12 cellular contexts compared by ENCODE assay signal in genomic region chr5:176660530-176660859, GRCh38. TPM values are rescaled to one million over a fixed set of nuclear protein-coding genes. Genes with fewer than 3 reads are reported as not detected.
DNase-seq lines count a peak whose midpoint lies in the region; ATAC-seq and TF ChIP-seq lines count a peak whose summit lies in the region.
"Had no signal": no experiment of that assay in that cellular context is flagged by ENCODE, and none has a peak within 500 bp of the region (broad histone marks: within the 10 kb centered on the region; RNA-seq: fewer than 3 reads in every experiment).

No MANE protein-coding gene starts in this region.

- H3K9me3 ChIP-seq in DND-41 (ENCODE audit: insufficient read depth, low read length, severe bottlenecking) (no peaks in the 10 kb centered on the region), left ventricle myocardium inferior (replicated peaks) (no peaks in the 10 kb centered on the region)
- H3K9me3 ChIP-seq: SJSA1 had no signal

- H3K4me3 ChIP-seq in DND-41 (ENCODE audit: low read depth in 1 of 2, low read length in 2 of 2) (no peak overlapping the region), left ventricle myocardium inferior (no peak overlapping the region)
- H3K4me3 ChIP-seq: SJSA1 had no signal

- H3K36me3 ChIP-seq in DND-41 (ENCODE audit: insufficient read depth, low read length) (peaks cover 16% of the 10 kb centered on the region; the same call in 1 of the 2 replicates), left ventricle myocardium inferior (peaks cover 12% of the 10 kb centered on the region)

- H3K79me2 ChIP-seq in DND-41 (ENCODE audit: insufficient read depth, low read length), result no peaks in the 10 kb centered on the region
- H3K79me2 ChIP-seq: parathyroid adenoma had no signal

- peaks cover 29% of the 10 kb centered on the region for H3K4me1 ChIP-seq in DND-41 (ENCODE audit: insufficient read depth, low read length)
- H3K4me1 ChIP-seq in left ventricle myocardium inferior, result peaks cover 19% of the 10 kb centered on the region

- intact Hi-C loops in left ventricle myocardium inferior (cut with micrococcal nuclease), result loop anchor here (10.0 kb wide), 1 partner anchor 294 kb away; no protein-coding TSS in a partner anchor

- H2AFZ ChIP-seq in DND-41 (ENCODE audit: low read depth, low read length), result no peak overlapping the region

- H3K27me3 ChIP-seq in DND-41 (ENCODE audit: insufficient read depth, low read length, poor library complexity), result no peaks in the 10 kb centered on the region
- peaks cover 35% of the 10 kb centered on the region for H3K27me3 ChIP-seq in left ventricle myocardium inferior (ENCODE audit: low read depth)

- TF ChIP-seq CTCF in DND-41 (IDR thresholded peaks at IDR 0.05; ENCODE audit: borderline replicate concordance, extremely low read depth, low read length, poor library complexity, severe bottlenecking), result no peak
- no peak for TF ChIP-seq CTCF in left ventricle myocardium inferior (IDR thresholded peaks at IDR 0.05; ENCODE audit: borderline replicate concordance)

- peaks cover 10% of the 10 kb centered on the region; the same call in 1 of the 2 replicates for H4K20me1 ChIP-seq in DND-41 (ENCODE audit: insufficient read depth, low read length)

- ATAC-seq in DND-41 (ENCODE audit: insufficient read depth, low read depth) (peak; percentile 12; the same call in 2 of the 3 replicates), GM19452 (IDR thresholded peaks at IDR 0.05; ENCODE audit: unreplicated experiment) (peak; percentile 31), HG03159 (IDR thresholded peaks at IDR 0.05; ENCODE audit: unreplicated experiment) (peak; percentile 19)

- DNase-seq in DND-41 (no peak), iPS-NIHi11 (ENCODE audit: low spot score) (no peak), nucleus accumbens (lab: John Stamatoyannopoulos, UW) (no peak), left ventricle myocardium inferior (no peak), CD1c-positive myeloid dendritic cell (ENCODE audit: extremely low spot score) (no peak)
- peak; percentile 24 for DNase-seq in effector CD4-positive, alpha-beta T cell

- no peak overlapping the region for H3K4me2 ChIP-seq in DND-41 (ENCODE audit: insufficient read depth, low read length)

- H3K27ac ChIP-seq in DND-41 (ENCODE audit: low read length) (no peak overlapping the region), left ventricle myocardium inferior (replicated peaks) (no peak overlapping the region)
- H3K27ac ChIP-seq: parathyroid adenoma, SJSA1 had no signal

- H3K9ac ChIP-seq in DND-41 (ENCODE audit: low read depth, low read length), result no peak overlapping the region
- H3K9ac ChIP-seq: parathyroid adenoma had no signal

RNA-seq across cellular contexts. Expression of gene TSPAN17, which starts 13.2 kb away (rescaled TPM):
- total RNA-seq in left ventricle myocardium inferior, result 31.0 TPM

RNA-seq across cellular contexts. Expression of gene EIF4E1B, which starts 30.0 kb away (rescaled TPM):
- total RNA-seq in left ventricle myocardium inferior, result not detected
- total RNA-seq: bronchial epithelial cell, kidney, SJSA1 had no signal

RNA-seq across cellular contexts. Expression of gene SNCB, which starts 30.2 kb away (rescaled TPM):
- total RNA-seq in left ventricle myocardium inferior, result 0.44 TPM
- total RNA-seq: bronchial epithelial cell, kidney, SJSA1 had no signal

RNA-seq across cellular contexts. Expression of gene GPRIN1, which starts 50.5 kb away (rescaled TPM):
- total RNA-seq in left ventricle myocardium inferior, result 0.58 TPM
